In the genomic region with DNA sequence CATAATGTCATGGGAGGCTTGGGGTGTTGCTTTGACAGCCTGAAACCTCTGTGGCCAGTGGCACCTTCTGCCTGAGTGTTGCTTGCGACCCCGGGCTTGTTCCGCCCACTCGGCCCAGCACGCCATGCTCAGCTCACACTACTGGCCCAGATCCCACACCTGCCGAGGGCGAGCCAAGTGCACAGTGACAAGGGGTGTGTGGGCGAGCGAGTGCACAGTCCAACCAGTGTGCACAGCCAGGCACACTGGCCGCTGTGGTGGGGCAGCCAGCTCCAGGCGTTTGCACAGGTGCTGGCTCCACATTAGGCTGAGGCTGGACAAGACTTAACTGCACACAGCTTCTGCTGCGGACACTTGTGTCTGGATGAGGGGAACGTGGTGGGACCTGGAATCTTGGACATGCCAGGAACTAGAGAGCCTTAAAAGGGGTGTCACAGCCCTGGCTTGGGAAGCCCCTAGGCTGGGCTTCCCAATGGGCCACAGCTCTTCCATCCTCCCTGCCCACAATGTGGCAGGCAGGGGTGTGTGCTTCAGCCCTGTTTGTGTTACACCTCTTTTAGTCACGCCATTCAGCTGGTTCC, we compare ENCODE assay signal across 21 cellular contexts.
DNase-seq lines count a peak whose midpoint lies in the region; ATAC-seq, FAIRE-seq and TF ChIP-seq lines count a peak whose summit lies in the region.
"Had no signal": no experiment of that assay in that cellular context is flagged by ENCODE, and none has a peak within 500 bp of the region (broad histone marks: within the 10 kb centered on the region; RNA-seq: fewer than 3 reads in every experiment).

No MANE protein-coding gene starts in this region.

- H3K14ac ChIP-seq in H1 (ENCODE audit: insufficient read length) (no peak overlapping the region), neuronal stem cell (ENCODE audit: low read length) (peak overlapping the region; percentile 94)

- no peaks in the 10 kb centered on the region for H3K79me1 ChIP-seq in H1 (ENCODE audit: low read depth, low read length)
- no peaks in the 10 kb centered on the region for H3K79me1 ChIP-seq in neuronal stem cell (ENCODE audit: low read depth, low read length)

- WGBS in right cardiac atrium, result 82% methylated on average over 14 of the region's 14 CpGs
- WGBS in H1 (ENCODE audit: extremely low coverage in 1 of 2, insufficient coverage in 1 of 2, insufficient read length in 1 of 2, insufficient replicate concordance in 2 of 2, low coverage in 1 of 2, low lambda C conversion rate in 2 of 2, missing lambda C conversion rate in 1 of 2), 2 experiments, result 85% methylated on average over 14 of the region's 14 CpGs; no CpG with 5 or more reads in 1 of the 2 experiments
- WGBS in neuronal stem cell (ENCODE audit: extremely low coverage in 2 of 2, insufficient read length in 2 of 2, insufficient replicate concordance in 1 of 2), 2 donors, result no CpG with 5 or more reads among the region's 14 CpGs
- WGBS in aorta, 2 donors, result 83 to 84% methylated on average over 14 of the region's 14 CpGs
- WGBS in tibial nerve, 2 donors, result 76% methylated on average over 14 of the region's 14 CpGs

- no peak overlapping the region for H3K9ac ChIP-seq in H1 (replicated peaks in 1 of 4; ENCODE audit: extremely low read depth in 1 of 4, low read depth in 3 of 4, low read length in 3 of 4)
- H3K9ac ChIP-seq in neuronal stem cell (ENCODE audit: low read depth, low read length, poor library complexity), result peak overlapping the region; percentile 72

- H3K27ac ChIP-seq in right cardiac atrium (ENCODE audit: low read length) (no peak overlapping the region), right atrium auricular region (no peak overlapping the region), H1 (ENCODE audit: low read depth, low read length) (no peak overlapping the region), neuronal stem cell (replicated peaks; ENCODE audit: low read length) (no peak overlapping the region), aorta (ENCODE audit: low read depth in 1 of 2, low read length in 2 of 2) (no peak overlapping the region), tibial nerve (no peak overlapping the region)

- no peak overlapping the region for H3K4me3 Mint-ChIP-seq in type B pancreatic cell
- H3K4me3 Mint-ChIP-seq: CD4-positive, alpha-beta T cell; IgD-negative memory B cell had no signal

- no peaks in the 10 kb centered on the region for H3K27me3 Mint-ChIP-seq in type B pancreatic cell
- H3K27me3 Mint-ChIP-seq: CD4-positive, alpha-beta T cell; IgD-negative memory B cell had no signal

- H3K27me3 ChIP-seq in right cardiac atrium (ENCODE audit: control insufficient read depth, insufficient read depth), result no peaks in the 10 kb centered on the region
- no peaks in the 10 kb centered on the region for H3K27me3 ChIP-seq in right atrium auricular region
- H3K27me3 ChIP-seq in H1 (replicated peaks in 1 of 4; ENCODE audit: control insufficient read depth in 3 of 4, extremely low read depth in 1 of 4, insufficient read depth in 3 of 4, low read length in 3 of 4), result no peaks in the 10 kb centered on the region
- H3K27me3 ChIP-seq in neuronal stem cell (ENCODE audit: control insufficient read depth in 3 of 3, insufficient read depth in 3 of 3, low read depth in 1 of 3, low read length in 3 of 3), result no peaks in the 10 kb centered on the region
- H3K27me3 ChIP-seq in aorta (ENCODE audit: control insufficient read depth in 1 of 2, insufficient read depth in 2 of 2, low read length in 1 of 2), result no peaks in the 10 kb centered on the region
- H3K27me3 ChIP-seq in tibial nerve, result no peaks in the 10 kb centered on the region
- H3K27me3 ChIP-seq: BE2C had no signal

- H3K23ac ChIP-seq in H1 (ENCODE audit: insufficient read length) (no peak overlapping the region), neuronal stem cell (ENCODE audit: low read depth, low read length, poor library complexity) (peak overlapping the region; percentile 80)

- no peak overlapping the region for H2BK5ac ChIP-seq in H1 (ENCODE audit: low read depth, low read length)
- no peak overlapping the region for H2BK5ac ChIP-seq in neuronal stem cell (ENCODE audit: low read length)

- DNase-seq in right cardiac atrium (peak in 2 of 3 donors; percentile 11 to 32), right atrium auricular region (ENCODE audit: low spot score) (no peak), H1 (ENCODE audit: low read depth in 1 of 2, low spot score in 2 of 2) (no peak), neuronal stem cell (ENCODE audit: low spot score) (no peak), aorta (peak in 1 of 2 donors; percentile 55), type B pancreatic cell (ENCODE audit: extremely low spot score, unreplicated experiment) (no peak), tibial nerve (ENCODE audit: low spot score in 2 of 2) (no peak), HUDEP-2 (lab: John Stamatoyannopoulos, UW; ENCODE audit: unreplicated experiment in 76 of 76) (no peak)
- DNase-seq: ACHN; BE2C; C1 segment of cervical spinal cord; Caco-2; CD4-positive, alpha-beta T cell; DMS153; DMS79; GF-D8; KBM-7 had no signal

- H3K4me2 ChIP-seq in H1 (ENCODE audit: insufficient read depth in 1 of 2, low read depth in 2 of 2, low read length in 2 of 2) (no peak overlapping the region), neuronal stem cell (ENCODE audit: insufficient read depth, low read length, poor library complexity, severe bottlenecking) (no peak overlapping the region)

- peak overlapping the region; percentile 19; the same call in 1 of the 2 replicates for H2AFZ ChIP-seq in H1 (ENCODE audit: low read length)
- peak overlapping the region; percentile 24 for H2AFZ ChIP-seq in neuronal stem cell (ENCODE audit: low read length)

- POLR2A ChIA-PET in H1 (lab: Charles Lee; ENCODE audit: partially characterized antibody), result no interaction called here

- no peaks in the 10 kb centered on the region for H3K9me3 Mint-ChIP-seq in type B pancreatic cell

- no peak overlapping the region for H3K27ac Mint-ChIP-seq in type B pancreatic cell
- H3K27ac Mint-ChIP-seq: CD4-positive, alpha-beta T cell; IgD-negative memory B cell had no signal

- H3K4me1 Mint-ChIP-seq in type B pancreatic cell (ENCODE audit: unreplicated experiment), result no peaks in the 10 kb centered on the region
- H3K4me1 Mint-ChIP-seq: IgD-negative memory B cell had no signal

- H3K9me3 ChIP-seq in right cardiac atrium (ENCODE audit: control insufficient read depth, low read length), result no peaks in the 10 kb centered on the region
- H3K9me3 ChIP-seq in right atrium auricular region, result no peaks in the 10 kb centered on the region
- H3K9me3 ChIP-seq in H1 (ENCODE audit: insufficient read depth in 2 of 2, low read depth in 1 of 2, low read length in 1 of 2), result no peaks in the 10 kb centered on the region
- no peaks in the 10 kb centered on the region for H3K9me3 ChIP-seq in neuronal stem cell (replicated peaks in 1 of 2; ENCODE audit: control insufficient read depth in 2 of 2, insufficient read depth in 1 of 2, low read depth in 1 of 2, low read length in 2 of 2)
- H3K9me3 ChIP-seq in aorta (ENCODE audit: control insufficient read depth, low read length), result peaks cover 2% of the 10 kb centered on the region
- no peaks in the 10 kb centered on the region for H3K9me3 ChIP-seq in tibial nerve
- H3K9me3 ChIP-seq: BE2C, Caco-2, HAP-1 had no signal

- no peaks in the 10 kb centered on the region for H3K36me3 Mint-ChIP-seq in type B pancreatic cell
- H3K36me3 Mint-ChIP-seq: IgD-negative memory B cell had no signal

- no peak overlapping the region; the same call in 1 of the 2 replicates for H4K8ac ChIP-seq in H1 (ENCODE audit: extremely low read depth, insufficient read depth, low read length)
- no peak overlapping the region for H4K8ac ChIP-seq in neuronal stem cell (ENCODE audit: low read depth, low read length)

- H2BK15ac ChIP-seq in H1 (ENCODE audit: low read length), result no peak overlapping the region
- H2BK15ac ChIP-seq in neuronal stem cell (ENCODE audit: low read length), result no peak overlapping the region

- H2BK20ac ChIP-seq in H1 (ENCODE audit: low read length), result no peak overlapping the region

- H3K18ac ChIP-seq in H1 (ENCODE audit: extremely low read depth, low read length), result no peak overlapping the region
- H3K18ac ChIP-seq in neuronal stem cell (ENCODE audit: low read length), result peak overlapping the region; percentile 81

- H2AK5ac ChIP-seq in H1 (ENCODE audit: low read depth, low read length) (no peak overlapping the region), neuronal stem cell (ENCODE audit: low read depth, low read length) (no peak overlapping the region)

- ATAC-seq in right cardiac atrium (peak in 1 of 2 donors; percentile 11), aorta (ENCODE audit: low FRiP score) (peak; percentile 36)

- TF ChIP-seq CTCF in right atrium auricular region (IDR thresholded peaks at IDR 0.05) (no peak), H1 (IDR thresholded peaks at IDR 0.05; ENCODE audit: control extremely low read depth in 1 of 3, insufficient read depth in 1 of 3, low read depth in 1 of 3, low read length in 3 of 3) (no peak), type B pancreatic cell (conservative IDR thresholded peaks at IDR 0.05) (no peak), tibial nerve (IDR thresholded peaks at IDR 0.05) (no peak)

- TF ChIP-seq EP300 in H1 (IDR thresholded peaks at IDR 0.05; ENCODE audit: borderline replicate concordance in 1 of 2, low read depth in 2 of 2, low read length in 2 of 2) (no peak), tibial nerve (IDR thresholded peaks at IDR 0.05) (no peak)

- no peaks in the 10 kb centered on the region for H3K23me2 ChIP-seq in H1 (ENCODE audit: low read depth, low read length)

- H3K79me2 ChIP-seq in H1 (ENCODE audit: control insufficient read depth in 1 of 2, insufficient read depth in 2 of 2, low read length in 2 of 2), result no peaks in the 10 kb centered on the region

- H2BK120ac ChIP-seq in H1 (replicated peaks; ENCODE audit: low read depth, low read length) (no peak overlapping the region), neuronal stem cell (ENCODE audit: low read depth, low read length) (peak overlapping the region; percentile 31)

- CTCF ChIA-PET in H1 (lab: Charles Lee; ENCODE audit: partially characterized antibody), result interaction anchor here (0.6 to 1.5 kb wide), 2 partner anchors 312 to 452 kb away, joined by 3 to 4 read pairs; no protein-coding TSS in a partner anchor

- H4K20me1 ChIP-seq in H1 (replicated peaks in 1 of 2; ENCODE audit: control insufficient read depth in 1 of 2, insufficient read depth in 2 of 2, low read length in 2 of 2), result no peaks in the 10 kb centered on the region

- H3K4ac ChIP-seq in H1 (replicated peaks; ENCODE audit: insufficient read length, low read depth, low read length), result no peak overlapping the region
- no peak overlapping the region for H3K4ac ChIP-seq in neuronal stem cell (ENCODE audit: low read length)

- H4K91ac ChIP-seq in H1 (replicated peaks; ENCODE audit: insufficient read length, low read length) (no peak overlapping the region), neuronal stem cell (ENCODE audit: low read depth, low read length, poor library complexity) (no peak overlapping the region)

- H3K4me3 ChIP-seq in right cardiac atrium (ENCODE audit: low read length) (no peak overlapping the region), right atrium auricular region (no peak overlapping the region), H1 (ENCODE audit: extremely low read depth in 1 of 4, insufficient read depth in 2 of 4, low read depth in 3 of 4, low read length in 4 of 4) (no peak overlapping the region), neuronal stem cell (ENCODE audit: low read length in 2 of 2) (no peak overlapping the region), aorta (ENCODE audit: low read length in 2 of 2) (no peak overlapping the region), tibial nerve (no peak overlapping the region)
- H3K4me3 ChIP-seq: HAP-1 had no signal

- TF ChIP-seq POLR2A in H1 (IDR thresholded peaks at IDR 0.05; ENCODE audit: control extremely low read depth in 1 of 2, low read depth in 2 of 2, low read length in 2 of 2), result no peak
- TF ChIP-seq POLR2A in tibial nerve (IDR thresholded peaks at IDR 0.05), result no peak

- H3K36me3 ChIP-seq in right atrium auricular region (no peaks in the 10 kb centered on the region), H1 (ENCODE audit: control insufficient read depth in 2 of 4, insufficient read depth in 4 of 4, low read length in 3 of 4) (no peaks in the 10 kb centered on the region), neuronal stem cell (replicated peaks in 1 of 2; ENCODE audit: control insufficient read depth in 2 of 2, insufficient read depth in 2 of 2, low read length in 2 of 2) (no peaks in the 10 kb centered on the region), aorta (ENCODE audit: control insufficient read depth in 1 of 2, insufficient read depth in 2 of 2, low read length in 1 of 2) (no peaks in the 10 kb centered on the region), tibial nerve (no peaks in the 10 kb centered on the region)
- H3K36me3 ChIP-seq: BE2C, HAP-1 had no signal

- TF ChIP-seq RAD21 in H1 (IDR thresholded peaks at IDR 0.05 in 1 of 2, conservative IDR thresholded peaks at IDR 0.05 in 1 of 2; ENCODE audit: low read depth in 2 of 2, low read length in 2 of 2), result no peak

- no peak overlapping the region for H3K56ac ChIP-seq in H1 (replicated peaks; ENCODE audit: insufficient read length, low read depth, low read length)

- H2BK12ac ChIP-seq in H1 (ENCODE audit: low read depth, low read length) (no peak overlapping the region), neuronal stem cell (ENCODE audit: low read length) (peak overlapping the region; percentile 82)

- intact Hi-C loops in right cardiac atrium (cut with DNase I), result no loop called here
- intact Hi-C loops in aorta (cut with DNase I), result no loop called here

- no peak for FAIRE-seq in H1 (lab: Jason Lieb, UNC)
- FAIRE-seq: A204.1, D721Med had no signal

- H4K5ac ChIP-seq in H1 (ENCODE audit: insufficient read length, low read depth, low read length), result no peak overlapping the region

- no peaks in the 10 kb centered on the region for H3K4me1 ChIP-seq in right cardiac atrium (ENCODE audit: control insufficient read depth, insufficient read depth, low read length)
- no peaks in the 10 kb centered on the region for H3K4me1 ChIP-seq in right atrium auricular region
- no peaks in the 10 kb centered on the region; a peak in 1 of 7 replicates for H3K4me1 ChIP-seq in H1 (replicated peaks in 1 of 4; ENCODE audit: control insufficient read depth in 3 of 4, insufficient read depth in 4 of 4, low read length in 3 of 4)
- H3K4me1 ChIP-seq in neuronal stem cell (ENCODE audit: control insufficient read depth in 2 of 2, insufficient read depth in 1 of 2, low read depth in 1 of 2, low read length in 2 of 2), result no peaks in the 10 kb centered on the region
- H3K4me1 ChIP-seq in aorta (ENCODE audit: control insufficient read depth in 1 of 2, insufficient read depth in 2 of 2, low read length in 2 of 2), result no peaks in the 10 kb centered on the region
- H3K4me1 ChIP-seq in tibial nerve, result no peaks in the 10 kb centered on the region
- H3K4me1 ChIP-seq: Caco-2, HAP-1 had no signal

Comparison
In these comparisons a context has a peak if more than half of its experiments do, and no peak if none do; other contexts are left out.
1. DNase-seq: peak in right cardiac atrium (2 of 3); none in right atrium auricular region (single experiment), H1 (0 of 2), neuronal stem cell (single experiment), type B pancreatic cell (single experiment), tibial nerve (0 of 2) and HUDEP-2 (0 of 76).